23 cellular contexts compared by ENCODE assay signal in genomic region chr12:109650808-109651207, GRCh38.
"Had no signal": no experiment of that assay in that cellular context is flagged by ENCODE, and none has a peak within 500 bp of the region (broad histone marks: within the 10 kb centered on the region; RNA-seq: fewer than 3 reads in every experiment).

No MANE protein-coding gene starts in this region.

- H3K4me3 ChIP-seq: colonic mucosa, dorsolateral prefrontal cortex, lung, ovary, prostate gland, upper lobe of right lung had no signal

- H3K9me3 Mint-ChIP-seq: activated CD4-positive, alpha-beta memory T cell treated with anti-CD3 and anti-CD28 coated beads, Interleukin-2, amount 10 ng/mL, durations not matched to agents 7 days and 5 days; activated CD4-positive, alpha-beta T cell treated with anti-CD3 and anti-CD28 coated beads, Interleukin-2, amount 10 ng/mL, durations not matched to agents 24 days and 14 days; activated naive CD4-positive, alpha-beta T cell treated with anti-CD3 and anti-CD28 coated beads, Interleukin-2, amount 10 ng/mL, durations not matched to agents 7 days and 5 days; activated T-cell treated with anti-CD3 and anti-CD28 coated beads, Interleukin-2, amount 50 U/mL, for 72 hours; effector memory CD8-positive, alpha-beta T cell had no signal

- H3K27ac ChIP-seq: colonic mucosa, dorsolateral prefrontal cortex, neutrophil, ovary, prostate gland, upper lobe of right lung had no signal

- ATAC-seq: activated CD4-positive, CD25-positive, alpha-beta regulatory T cell treated with anti-CD3 and anti-CD28 coated beads, Interleukin-2, amount 50 U/mL, for 24 hours; activated T-cell treated with anti-CD3 and anti-CD28 coated beads, Interleukin-2, amount 50 U/mL, for 72 hours; effector memory CD8-positive, alpha-beta T cell; esophagus mucosa; left lobe of liver; naive thymus-derived CD4-positive, alpha-beta T cell; stimulated activated naive CD8-positive, alpha-beta T cell treated with anti-CD3 and anti-CD28 coated beads, Interleukin-15, Interleukin-2, amounts not matched to agents 100 U/mL and 50 U/mL, for 24 hours; upper lobe of right lung had no signal

- H3K4me1 Mint-ChIP-seq: activated CD4-positive, alpha-beta memory T cell treated with anti-CD3 and anti-CD28 coated beads, Interleukin-2, amount 10 ng/mL, durations not matched to agents 7 days and 5 days; activated CD4-positive, alpha-beta T cell treated with anti-CD3 and anti-CD28 coated beads, Interleukin-2, amount 10 ng/mL, durations not matched to agents 24 days and 14 days; activated naive CD4-positive, alpha-beta T cell treated with anti-CD3 and anti-CD28 coated beads, Interleukin-2, amount 10 ng/mL, durations not matched to agents 7 days and 5 days; naive thymus-derived CD4-positive, alpha-beta T cell had no signal

- H3K36me3 Mint-ChIP-seq: activated naive CD4-positive, alpha-beta T cell treated with anti-CD3 and anti-CD28 coated beads, Interleukin-2, amount 10 ng/mL, durations not matched to agents 7 days and 5 days; naive thymus-derived CD4-positive, alpha-beta T cell had no signal

- H3K27me3 ChIP-seq: colonic mucosa, ovary had no signal

- H3K9me3 ChIP-seq: colonic mucosa, neutrophil, ovary, prostate gland, upper lobe of right lung had no signal

- DNase-seq: activated CD4-positive, alpha-beta memory T cell treated with anti-CD3 and anti-CD28 coated beads, Interleukin-2, amount 10 ng/mL, durations not matched to agents 7 days and 5 days; activated CD4-positive, alpha-beta T cell treated with anti-CD3 and anti-CD28 coated beads, Interleukin-2, amount 10 ng/mL, durations not matched to agents 24 days and 14 days; activated effector memory CD4-positive, alpha-beta T cell treated with Interleukin-2 at 50 U/mL for 16 hours; activated naive CD4-positive, alpha-beta T cell treated with anti-CD3 and anti-CD28 coated beads, Interleukin-2, amount 10 ng/mL, durations not matched to agents 7 days and 5 days; activated T-cell treated with anti-CD3 and anti-CD28 coated beads, Interleukin-2, amount 50 U/mL, for 72 hours; amygdala; colonic mucosa; dorsolateral prefrontal cortex; effector memory CD8-positive, alpha-beta T cell; foreskin melanocyte; naive thymus-derived CD4-positive, alpha-beta T cell; ovary; stimulated activated CD4-positive, alpha-beta T cell treated with anti-CD3 and anti-CD28 coated beads, Interleukin-4, amount 100 ng/mL, for 24 hours; stimulated activated naive CD8-positive, alpha-beta T cell treated with anti-CD3 and anti-CD28 coated beads, Interleukin-15, Interleukin-2, amounts not matched to agents 100 U/mL and 50 U/mL, for 24 hours; upper lobe of right lung had no signal

- H3K4me3 Mint-ChIP-seq: activated CD4-positive, alpha-beta memory T cell treated with anti-CD3 and anti-CD28 coated beads, Interleukin-2, amount 10 ng/mL, durations not matched to agents 7 days and 5 days; activated CD4-positive, alpha-beta T cell treated with anti-CD3 and anti-CD28 coated beads, Interleukin-2, amount 10 ng/mL, durations not matched to agents 24 days and 14 days; activated naive CD4-positive, alpha-beta T cell treated with anti-CD3 and anti-CD28 coated beads, Interleukin-2, amount 10 ng/mL, durations not matched to agents 7 days and 5 days; activated T-cell treated with anti-CD3 and anti-CD28 coated beads, Interleukin-2, amount 50 U/mL, for 72 hours; effector memory CD8-positive, alpha-beta T cell; naive thymus-derived CD4-positive, alpha-beta T cell had no signal

- H3K36me3 ChIP-seq: colonic mucosa, neutrophil, ovary, prostate gland, upper lobe of right lung had no signal

- H3K4me1 ChIP-seq: colonic mucosa, prostate gland, upper lobe of right lung had no signal

- H3K27ac Mint-ChIP-seq: activated CD4-positive, alpha-beta memory T cell treated with anti-CD3 and anti-CD28 coated beads, Interleukin-2, amount 10 ng/mL, durations not matched to agents 7 days and 5 days; activated CD4-positive, alpha-beta T cell treated with anti-CD3 and anti-CD28 coated beads, Interleukin-2, amount 10 ng/mL, durations not matched to agents 24 days and 14 days; activated naive CD4-positive, alpha-beta T cell treated with anti-CD3 and anti-CD28 coated beads, Interleukin-2, amount 10 ng/mL, durations not matched to agents 7 days and 5 days; activated T-cell treated with anti-CD3 and anti-CD28 coated beads, Interleukin-2, amount 50 U/mL, for 72 hours; effector memory CD8-positive, alpha-beta T cell; naive thymus-derived CD4-positive, alpha-beta T cell had no signal

- FAIRE-seq: bronchial epithelial cell, endothelial cell of umbilical vein had no signal
